In the genomic region with DNA sequence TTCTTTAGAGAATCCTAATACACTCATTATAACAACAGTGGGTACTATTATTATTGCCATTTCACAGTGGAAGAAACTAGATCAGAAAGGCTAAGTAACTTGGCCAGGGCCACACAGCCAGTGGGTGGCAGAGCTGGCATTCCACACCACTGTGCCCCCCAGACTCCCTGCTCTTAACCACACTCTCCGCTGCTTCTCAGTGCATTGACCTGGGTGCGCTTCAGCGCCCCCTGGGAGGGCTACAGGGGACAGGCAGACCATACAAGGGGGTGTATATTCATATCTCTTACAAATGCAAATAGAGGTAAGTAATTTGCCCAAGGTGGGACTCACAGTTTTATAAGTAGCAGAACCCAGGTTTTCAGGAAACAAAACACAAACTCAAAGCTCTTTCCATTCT, we compare ENCODE assay signal across 10 cellular contexts.
DNase-seq lines count a peak whose midpoint lies in the region; ATAC-seq, FAIRE-seq and TF ChIP-seq lines count a peak whose summit lies in the region.
"Had no signal": no experiment of that assay in that cellular context is flagged by ENCODE, and none has a peak within 500 bp of the region (broad histone marks: within the 10 kb centered on the region; RNA-seq: fewer than 3 reads in every experiment).

No MANE protein-coding gene starts in this region.

- peak; percentile 19; the same call in 1 of the 2 replicates for TF ChIP-seq CTCF in MM.1S (IDR thresholded peaks at IDR 0.05; ENCODE audit: low read length)
- peak; percentile 31 to 58 (median 48) for TF ChIP-seq CTCF in GM12878 (IDR thresholded peaks at IDR 0.05 in 2 of 3, conservative IDR thresholded peaks at IDR 0.05 in 1 of 3; ENCODE audit: control insufficient read depth in 2 of 3, extremely low read depth in 1 of 3, insufficient read depth in 1 of 3, low read depth in 3 of 3, low read length in 3 of 3)
- peak; percentile 31 for TF ChIP-seq CTCF in osteoblast (IDR thresholded peaks at IDR 0.05; ENCODE audit: extremely low read depth, low read depth, low read length)
- TF ChIP-seq CTCF in ovary (IDR thresholded peaks at IDR 0.05): no peak
- TF ChIP-seq CTCF in gastroesophageal sphincter (IDR thresholded peaks at IDR 0.05): no peak

- H3K4me2 ChIP-seq in MM.1S (ENCODE audit: low read depth, low read length) (no peak overlapping the region), GM12878 (ENCODE audit: control insufficient read depth, insufficient read depth) (no peak overlapping the region), osteoblast (ENCODE audit: insufficient read depth, low read length) (no peak overlapping the region)

- no peaks in the 10 kb centered on the region for H3K4me1 ChIP-seq in MM.1S (ENCODE audit: low read length)
- H3K4me1 ChIP-seq in GM12878 (ENCODE audit: control insufficient read depth, insufficient read depth, low read length): no peaks in the 10 kb centered on the region
- peaks cover 9% of the 10 kb centered on the region for H3K4me1 ChIP-seq in osteoblast (ENCODE audit: insufficient read depth, low read length)
- no peaks in the 10 kb centered on the region for H3K4me1 ChIP-seq in ovary (ENCODE audit: insufficient read depth)
- no peaks in the 10 kb centered on the region for H3K4me1 ChIP-seq in gastroesophageal sphincter
- H3K4me1 ChIP-seq: prostate gland had no signal

- TF ChIP-seq EP300 in GM12878 (IDR thresholded peaks at IDR 0.05; ENCODE audit: borderline replicate concordance in 1 of 2, control insufficient read depth in 1 of 2, low read depth in 2 of 2, low read length in 2 of 2) (no peak), ovary (IDR thresholded peaks at IDR 0.05) (no peak), gastroesophageal sphincter (IDR thresholded peaks at IDR 0.05) (no peak)

- BruUV-seq in GM12878 (replicated peaks; lab: Mats Ljungman, UMichigan): no TSS peak

- H3K36me3 ChIP-seq in MM.1S (replicated peaks; ENCODE audit: insufficient read depth, low read length): no peaks in the 10 kb centered on the region
- no peaks in the 10 kb centered on the region for H3K36me3 ChIP-seq in GM12878 (ENCODE audit: control insufficient read depth in 2 of 2, insufficient read depth in 2 of 2, low read length in 1 of 2)
- peaks cover 5% of the 10 kb centered on the region for H3K36me3 ChIP-seq in osteoblast (ENCODE audit: insufficient read depth, low read length)
- no peaks in the 10 kb centered on the region for H3K36me3 ChIP-seq in ovary
- H3K36me3 ChIP-seq in gastroesophageal sphincter: peaks cover 0 to 15% of the 10 kb centered on the region in 2 donors
- H3K36me3 ChIP-seq: prostate gland had no signal

- H3K36me3 Mint-ChIP-seq in activated CD4-positive, alpha-beta T cell treated with anti-CD3 and anti-CD28 coated beads, Interleukin-2, amount 10 ng/mL, durations not matched to agents 24 days and 14 days (ENCODE audit: low read depth): no peaks in the 10 kb centered on the region

- no peak overlapping the region for H3K27ac ChIP-seq in MM.1S (ENCODE audit: low read length)
- H3K27ac ChIP-seq in GM12878 (ENCODE audit: control insufficient read depth, insufficient read depth): no peak overlapping the region
- no peak overlapping the region for H3K27ac ChIP-seq in osteoblast (ENCODE audit: low read depth, low read length)
- H3K27ac ChIP-seq in ovary: no peak overlapping the region
- H3K27ac ChIP-seq in gastroesophageal sphincter: no peak overlapping the region
- H3K27ac ChIP-seq: prostate gland had no signal

- H3K4me1 Mint-ChIP-seq in activated CD4-positive, alpha-beta T cell treated with anti-CD3 and anti-CD28 coated beads, Interleukin-2, amount 10 ng/mL, durations not matched to agents 24 days and 14 days: no peaks in the 10 kb centered on the region

- in situ Hi-C loops in GM12878 (cut with MboI): no loop called here

- peak; percentile 65 for DNase-seq in activated CD4-positive, alpha-beta T cell treated with anti-CD3 and anti-CD28 coated beads, Interleukin-2, amount 10 ng/mL, durations not matched to agents 24 days and 14 days
- no peak for DNase-seq in activated CD4-positive, alpha-beta T cell treated with anti-CD3 and anti-CD28 coated beads, Interleukin-2, amount 50 U/mL, for 1 hour
- DNase-seq in MM.1S (no peak), GM12878 (ENCODE audit: low read depth, low spot score) (no peak), osteoblast (ENCODE audit: insufficient read length, low spot score, missing footprints) (no peak), ovary (no peak), NCI-H1105 treated with DMSO at 0.1 percent for 48 hours (lab: John Stamatoyannopoulos, UW) (no peak)
- DNase-seq: NCI-H2081 had no signal

- no peak for FAIRE-seq in GM12878 (lab: Jason Lieb, UNC)

- intact Hi-C loops in activated CD4-positive, alpha-beta T cell treated with anti-CD3 and anti-CD28 coated beads, Interleukin-2, amount 10 ng/mL, durations not matched to agents 24 days and 14 days (cut with micrococcal nuclease): no loop called here
- intact Hi-C loops in GM12878 (cut with micrococcal nuclease; ENCODE audit: unreplicated experiment) (no loop called here), ovary (cut with DNase I) (loop anchor here in 1 of 4 donors (10.0 kb wide), 1 partner anchor 479 kb away; no protein-coding TSS in a partner anchor)

- H2AFZ ChIP-seq in MM.1S (ENCODE audit: low read length) (no peak overlapping the region), GM12878 (ENCODE audit: control insufficient read depth, low read depth, low read length) (no peak overlapping the region), osteoblast (ENCODE audit: low read length) (no peak overlapping the region)

- no peaks in the 10 kb centered on the region for H3K9me3 Mint-ChIP-seq in activated CD4-positive, alpha-beta T cell treated with anti-CD3 and anti-CD28 coated beads, Interleukin-2, amount 10 ng/mL, durations not matched to agents 24 days and 14 days

- 0 out of 2 replicates have a peak, but pooled peaks cover 7% of the 10 kb centered on the region for H3K79me2 ChIP-seq in MM.1S (ENCODE audit: low read length)
- no peaks in the 10 kb centered on the region for H3K79me2 ChIP-seq in GM12878 (ENCODE audit: control insufficient read depth, insufficient read depth, low read length)
- H3K79me2 ChIP-seq in osteoblast (ENCODE audit: insufficient read depth, low read length): peaks cover 5% of the 10 kb centered on the region

- H3F3A ChIP-seq in MM.1S (ENCODE audit: insufficient read depth, low read length): no peaks in the 10 kb centered on the region

- no peak overlapping the region for H3K4me3 ChIP-seq in MM.1S (ENCODE audit: low read length)
- H3K4me3 ChIP-seq in GM12878: no peak overlapping the region
- no peak overlapping the region for H3K4me3 ChIP-seq in osteoblast (ENCODE audit: insufficient read depth, low read length)
- H3K4me3 ChIP-seq in ovary: no peak overlapping the region
- H3K4me3 ChIP-seq in gastroesophageal sphincter: no peak overlapping the region
- H3K4me3 ChIP-seq: prostate gland had no signal

- H3K4me3 Mint-ChIP-seq in activated CD4-positive, alpha-beta T cell treated with anti-CD3 and anti-CD28 coated beads, Interleukin-2, amount 10 ng/mL, durations not matched to agents 24 days and 14 days: no peak overlapping the region

- no peaks in the 10 kb centered on the region for H4K20me1 ChIP-seq in MM.1S (ENCODE audit: insufficient read depth, low read length)
- H4K20me1 ChIP-seq in GM12878 (ENCODE audit: control insufficient read depth, insufficient read depth): no peaks in the 10 kb centered on the region
- no peaks in the 10 kb centered on the region for H4K20me1 ChIP-seq in osteoblast (ENCODE audit: insufficient read depth, low read length)

- peak; percentile 48; the same call in 1 of the 2 replicates for TF ChIP-seq RAD21 in GM12878 (IDR thresholded peaks at IDR 0.05; ENCODE audit: insufficient read depth, low read depth, low read length)

- RAD21 ChIA-PET in GM12878 (lab: Charles Lee; ENCODE audit: unreplicated experiment): no interaction called here

- CTCF ChIA-PET in GM12878 (lab: Yijun Ruan, JAX): no interaction called here

- TF ChIP-seq POLR2A in GM12878 (IDR thresholded peaks at IDR 0.05; ENCODE audit: low read depth, low read length) (no peak), ovary (IDR thresholded peaks at IDR 0.05) (no peak), gastroesophageal sphincter (IDR thresholded peaks at IDR 0.05) (no peak)

- ATAC-seq in GM12878 (peak; percentile 74), gastroesophageal sphincter (no peak)

- H3K9ac ChIP-seq in MM.1S (ENCODE audit: low read length): no peak overlapping the region
- H3K9ac ChIP-seq in GM12878 (ENCODE audit: control insufficient read depth, insufficient read depth, low read length): no peak overlapping the region

- POLR2A ChIA-PET in GM12878 (lab: Charles Lee): no interaction called here

- WGBS in GM12878 (ENCODE audit: insufficient coverage, insufficient replicate concordance, low lambda C conversion rate, missing lambda C conversion rate): 31% methylated on average over 3 of the region's 3 CpGs
- WGBS in ovary, 3 donors: 76 to 91% (median 83%) methylated on average over 3 of the region's 3 CpGs
- WGBS in gastroesophageal sphincter (ENCODE audit: low coverage in 1 of 2), 2 donors: 100% methylated on average over 1 of the region's 3 CpGs; no CpG with 5 or more reads in 1 of the 2 donors

- no peaks in the 10 kb centered on the region for H3K27me3 Mint-ChIP-seq in activated CD4-positive, alpha-beta T cell treated with anti-CD3 and anti-CD28 coated beads, Interleukin-2, amount 10 ng/mL, durations not matched to agents 24 days and 14 days

- H3K9me3 ChIP-seq in MM.1S (replicated peaks; ENCODE audit: insufficient read depth, low read length) (no peaks in the 10 kb centered on the region), GM12878 (replicated peaks; ENCODE audit: control insufficient read depth, insufficient read depth, low read length) (no peaks in the 10 kb centered on the region), osteoblast (ENCODE audit: low read depth, low read length) (no peaks in the 10 kb centered on the region), ovary (peaks cover 0 to 3% of the 10 kb centered on the region in 2 donors), gastroesophageal sphincter (no peaks in the 10 kb centered on the region)
- H3K9me3 ChIP-seq: prostate gland had no signal

- no peak overlapping the region for H3K27ac Mint-ChIP-seq in activated CD4-positive, alpha-beta T cell treated with anti-CD3 and anti-CD28 coated beads, Interleukin-2, amount 10 ng/mL, durations not matched to agents 24 days and 14 days

- H3K27me3 ChIP-seq in MM.1S (replicated peaks; ENCODE audit: insufficient read depth, low read length) (no peaks in the 10 kb centered on the region), GM12878 (replicated peaks in 1 of 2; ENCODE audit: control insufficient read depth in 2 of 2, insufficient read depth in 2 of 2, low read length in 1 of 2) (no peaks in the 10 kb centered on the region), osteoblast (ENCODE audit: insufficient read depth, low read length) (no peaks in the 10 kb centered on the region), ovary (no peaks in the 10 kb centered on the region), gastroesophageal sphincter (no peaks in the 10 kb centered on the region)

- no peaks in the 10 kb centered on the region for H3K9me2 ChIP-seq in MM.1S (replicated peaks; ENCODE audit: insufficient read depth, low read length)

- SMC1A ChIA-PET in GM12878 (lab: Charles Lee; ENCODE audit: uncharacterized antibody, unreplicated experiment): no interaction called here

TF ChIP-seq in GM12878, 131 proteins besides CTCF, POLR2A, EP300 and RAD21 (continues in another document):
- TF ChIP-seq ZSCAN29 (IDR thresholded peaks at IDR 0.05) (no peak), EED (IDR thresholded peaks at IDR 0.05; ENCODE audit: low read depth) (no peak), LARP7 (IDR thresholded peaks at IDR 0.05) (no peak)

Comparison
In these comparisons a context has a peak if more than half of its experiments do, and no peak if none do; other contexts are left out.
1. CTCF ChIP-seq: peak in MM.1S (single experiment), GM12878 (3 of 3) and osteoblast (single experiment); none in ovary (0 of 3) and gastroesophageal sphincter (0 of 4).